Comparison of ENCODE assay signal across 14 cellular contexts in the genomic region with DNA sequence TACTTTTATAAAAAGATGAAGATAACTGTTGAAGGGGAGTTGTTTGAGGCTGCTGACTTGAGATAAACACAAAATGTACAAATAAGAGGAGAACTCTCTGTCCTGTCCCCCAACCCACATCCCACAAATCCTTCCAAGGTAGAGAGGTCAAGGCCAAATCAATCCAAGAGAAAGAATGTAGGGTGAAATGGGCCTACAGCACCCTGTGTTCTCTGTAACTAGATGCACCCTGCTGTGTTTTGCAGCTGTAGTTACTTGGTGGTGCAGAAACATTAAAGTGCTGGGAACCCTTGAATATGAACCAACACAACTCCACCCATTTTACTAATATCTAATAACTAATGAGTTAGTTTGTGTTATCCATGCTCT. TPM values are rescaled to one million over a fixed set of nuclear protein-coding genes. Genes with fewer than 3 reads are reported as not detected.
"Had no signal": no experiment of that assay in that cellular context is flagged by ENCODE, and none has a peak within 500 bp of the region (broad histone marks: within the 10 kb centered on the region; RNA-seq: fewer than 3 reads in every experiment).

No MANE protein-coding gene starts in this region.

- H3K4me3 ChIP-seq: hepatocyte, prostate gland, upper lobe of right lung had no signal

- H3K9me3 Mint-ChIP-seq: activated B cell treated with CpG ODN at 0.5 μM for 24 hours; activated CD4-positive, alpha-beta T cell treated with anti-CD3 and anti-CD28 coated beads, Interleukin-2, amount 10 ng/mL, durations not matched to agents 24 days and 14 days; activated naive CD4-positive, alpha-beta T cell treated with anti-CD3 and anti-CD28 coated beads for 36 hours; activated T-helper 17 cell treated with anti-CD3 and anti-CD28 coated beads, Interleukin-2, amount 50 U/mL, for 72 hours; endodermal cell had no signal

- H3K27ac ChIP-seq: upper lobe of right lung had no signal

- H3K27me3 Mint-ChIP-seq: activated B cell treated with CpG ODN at 0.5 μM for 24 hours had no signal

- H3K27ac Mint-ChIP-seq: activated B cell treated with CpG ODN at 0.5 μM for 24 hours; activated CD4-positive, alpha-beta T cell treated with anti-CD3 and anti-CD28 coated beads, Interleukin-2, amount 10 ng/mL, durations not matched to agents 24 days and 14 days; activated naive CD4-positive, alpha-beta T cell treated with anti-CD3 and anti-CD28 coated beads for 36 hours; activated T-helper 17 cell treated with anti-CD3 and anti-CD28 coated beads, Interleukin-2, amount 50 U/mL, for 72 hours had no signal

- H3K9me3 ChIP-seq: prostate gland, upper lobe of right lung had no signal

- H2AFZ ChIP-seq: hepatocyte had no signal

- DNase-seq: activated B cell treated with CpG ODN at 0.5 μM for 24 hours; activated CD4-positive, alpha-beta T cell treated with anti-CD3 and anti-CD28 coated beads, Interleukin-2, amount 10 ng/mL, durations not matched to agents 24 days and 14 days; activated CD8-positive, alpha-beta memory T cell treated with anti-CD3 and anti-CD28 coated beads for 24 hours; activated naive CD4-positive, alpha-beta T cell treated with anti-CD3 and anti-CD28 coated beads for 36 hours; dermis blood vessel endothelial cell; erythroblast; nucleus accumbens; stimulated activated CD4-positive, alpha-beta T cell treated with anti-CD3 and anti-CD28 coated beads, Interleukin-12 subunit alpha, Interleukin-12 subunit beta, amount 100 ng/mL, for 4 hours; stimulated activated naive CD4-positive, alpha-beta T cell treated with Interleukin-2 at 50 U/mL for 16 hours; upper lobe of right lung had no signal

- ATAC-seq: activated T-helper 17 cell treated with anti-CD3 and anti-CD28 coated beads, Interleukin-2, amount 50 U/mL, for 72 hours; upper lobe of right lung had no signal

- H3K4me2 ChIP-seq: hepatocyte had no signal

- H3K27me3 ChIP-seq: hepatocyte, upper lobe of right lung had no signal

- H3K36me3 ChIP-seq: prostate gland, upper lobe of right lung had no signal

- H3K4me1 ChIP-seq: prostate gland had no signal

RNA-seq across cellular contexts. Expression of gene LHFPL2, which starts 2.0 kb away (rescaled TPM):
- total RNA-seq: activated naive CD4-positive, alpha-beta T cell treated with anti-CD3 and anti-CD28 coated beads for 36 hours had no signal
